Comparison of ENCODE assay signal across 15 cellular contexts in genomic region chr2:71402427-71402826, GRCh38. TPM values are rescaled to one million over a fixed set of nuclear protein-coding genes. Genes with fewer than 3 reads are reported as not detected.
DNase-seq lines count a peak whose midpoint lies in the region; ATAC-seq, FAIRE-seq and TF ChIP-seq lines count a peak whose summit lies in the region.
"Had no signal": no experiment of that assay in that cellular context is flagged by ENCODE, and none has a peak within 500 bp of the region (broad histone marks: within the 10 kb centered on the region; RNA-seq: fewer than 3 reads in every experiment).

No MANE protein-coding gene starts in this region.

- no peak for TF ChIP-seq RAD21 in HepG2 (CRISPR knock-in tag; IDR thresholded peaks at IDR 0.05)
- TF ChIP-seq RAD21 in K562 (CRISPR knock-in tag; conservative IDR thresholded peaks at IDR 0.05 in 1 of 2, IDR thresholded peaks at IDR 0.05 in 1 of 2): no peak

- TF ChIP-seq EP300 in HepG2 (IDR thresholded peaks at IDR 0.05; ENCODE audit: low read depth in 2 of 2, low read length in 2 of 2) (no peak), HepG2 (CRISPR knock-in tag; IDR thresholded peaks at IDR 0.05; ENCODE audit: borderline replicate concordance) (no peak), K562 (IDR thresholded peaks at IDR 0.05; ENCODE audit: low read length) (no peak)

- TF ChIP-seq CTCF in HepG2 (CRISPR knock-in tag; IDR thresholded peaks at IDR 0.05) (no peak), right lobe of liver (IDR thresholded peaks at IDR 0.05) (no peak), K562 (IDR thresholded peaks at IDR 0.05 in 2 of 3, conservative IDR thresholded peaks at IDR 0.05 in 1 of 3; ENCODE audit: insufficient read depth in 2 of 3, low read depth in 1 of 3, low read length in 3 of 3) (no peak)

- TF ChIP-seq POLR2A in HepG2 (IDR thresholded peaks at IDR 0.05; ENCODE audit: insufficient read depth in 1 of 2, low read depth in 2 of 2, low read length in 2 of 2): no peak
- no peak for TF ChIP-seq POLR2A in right lobe of liver (IDR thresholded peaks at IDR 0.05)
- TF ChIP-seq POLR2A in K562 (conservative IDR thresholded peaks at IDR 0.05): no peak

- no peak for ATAC-seq in HepG2
- ATAC-seq in right lobe of liver: no peak
- no peak for ATAC-seq in K562

- FAIRE-seq in HepG2 (lab: Jason Lieb, UNC): no peak
- no peak for FAIRE-seq in K562 (lab: Jason Lieb, UNC)
- peak; percentile 62 for FAIRE-seq in islet of Langerhans (lab: Jason Lieb, UNC)
- peak; percentile 26 for FAIRE-seq in small intestine (lab: Jason Lieb, UNC)
- FAIRE-seq: H1 had no signal

- H3K9me1 ChIP-seq in K562 (ENCODE audit: control insufficient read depth, insufficient read depth, low read length): no peaks in the 10 kb centered on the region

- DNase-seq in HepG2 (ENCODE audit: low spot score) (no peak), right lobe of liver (no peak), K562 (ENCODE audit: extremely low read depth in 1 of 4, low spot score in 3 of 4) (no peak), small intestine (no peak), cerebellar cortex (ENCODE audit: low spot score) (no peak), C1 segment of cervical spinal cord (lab: John Stamatoyannopoulos, UW) (no peak), NCI-H187 treated with DMSO at 0.1 percent for 48 hours (lab: John Stamatoyannopoulos, UW) (no peak)
- DNase-seq: 8988T, Calu3, DMS79 treated with DMSO at 0.1 percent for 48 hours, GF-D8, H9 had no signal

- H3K27ac ChIP-seq in HepG2 (ENCODE audit: extremely low read length, insufficient read depth, low read length) (no peak overlapping the region), right lobe of liver (no peak overlapping the region), K562 (ENCODE audit: extremely low read depth, low read depth, low read length) (no peak overlapping the region), small intestine (ENCODE audit: low read depth in 1 of 2, low read length in 1 of 2) (no peak overlapping the region)
- H3K27ac ChIP-seq: BLaER1 had no signal

- CTCF ChIA-PET in HepG2 (lab: Yijun Ruan, JAX; ENCODE audit: low intra/inter-chr PET ratio, low total read pairs): no interaction called here
- CTCF ChIA-PET in K562 (lab: Yijun Ruan, JAX; ENCODE audit: low intra/inter-chr PET ratio): no interaction called here

- BruUV-seq in HepG2 (replicated peaks; lab: Mats Ljungman, UMichigan) (no TSS peak), K562 (replicated peaks; lab: Mats Ljungman, UMichigan) (no TSS peak)

- H3K9ac ChIP-seq in HepG2 (ENCODE audit: insufficient read depth, low read depth, low read length): no peak overlapping the region
- no peak overlapping the region for H3K9ac ChIP-seq in K562 (ENCODE audit: insufficient read depth in 1 of 2, low read depth in 2 of 2, low read length in 2 of 2)
- H3K9ac ChIP-seq: BLaER1 had no signal

- no peak overlapping the region for H3K4me3 ChIP-seq in HepG2 (replicated peaks in 1 of 3; ENCODE audit: insufficient read depth in 1 of 3, low read depth in 2 of 3, low read length in 3 of 3)
- H3K4me3 ChIP-seq in right lobe of liver: no peak overlapping the region
- H3K4me3 ChIP-seq in K562: no peak overlapping the region
- no peak overlapping the region for H3K4me3 ChIP-seq in small intestine (ENCODE audit: low read depth in 1 of 2, low read length in 2 of 2)
- H3K4me3 ChIP-seq: BLaER1 had no signal

- in situ Hi-C loops in HepG2 (cut with HindIII; ENCODE audit: extremely low pct_ligation_motif_present, low pct_unique_long_range_greater_than_20kb): no loop called here
- in situ Hi-C loops in K562 (cut with MboI): no loop called here

- 96% methylated on average over 3 of the region's 3 CpGs for WGBS in HepG2 (ENCODE audit: low lambda C conversion rate)
- 95% methylated on average over 3 of the region's 3 CpGs for WGBS in right lobe of liver (ENCODE audit: insufficient coverage, low coverage, low lambda C conversion rate, missing lambda C conversion rate)
- WGBS in K562 (ENCODE audit: insufficient coverage, low coverage, missing lambda C conversion rate): 91% methylated on average over 3 of the region's 3 CpGs
- WGBS in small intestine, 3 donors: 94 to 97% (median 97%) methylated on average over 3 of the region's 3 CpGs

- no peaks in the 10 kb centered on the region for H4K20me1 ChIP-seq in HepG2 (ENCODE audit: insufficient read depth, low read length)
- H4K20me1 ChIP-seq in K562 (replicated peaks; ENCODE audit: control insufficient read depth, insufficient read depth, low read length): no peaks in the 10 kb centered on the region
- H4K20me1 ChIP-seq: BLaER1 had no signal

- intact Hi-C loops in HepG2 (cut with micrococcal nuclease; ENCODE audit: unreplicated experiment): no loop called here
- intact Hi-C loops in right lobe of liver (cut with DNase I): no loop called here
- intact Hi-C loops in K562 (cut with micrococcal nuclease): no loop called here

- no peaks in the 10 kb centered on the region for H3K79me2 ChIP-seq in HepG2 (ENCODE audit: insufficient read depth, low read length)
- no peaks in the 10 kb centered on the region for H3K79me2 ChIP-seq in K562 (ENCODE audit: control insufficient read depth, insufficient read depth, low read length)

- POLR2A ChIA-PET in HepG2 (lab: Yijun Ruan, JAX) (no interaction called here), K562 (lab: Yijun Ruan, JAX) (no interaction called here)

- H2AFZ ChIP-seq in HepG2 (ENCODE audit: low read length): no peak overlapping the region
- H2AFZ ChIP-seq in K562 (ENCODE audit: low read depth, low read length): no peak overlapping the region

- H3K4me1 ChIP-seq in HepG2 (ENCODE audit: insufficient read depth, low read length) (peaks cover 5% of the 10 kb centered on the region), right lobe of liver (no peaks in the 10 kb centered on the region), K562 (replicated peaks in 1 of 2; ENCODE audit: control insufficient read depth in 2 of 2, insufficient read depth in 2 of 2, low read length in 2 of 2) (no peaks in the 10 kb centered on the region), small intestine (ENCODE audit: control insufficient read depth in 2 of 2, insufficient read depth in 1 of 2, low read depth in 1 of 2, low read length in 1 of 2) (no peaks in the 10 kb centered on the region)
- H3K4me1 ChIP-seq: BLaER1 had no signal

- H3K4me2 ChIP-seq in HepG2 (ENCODE audit: low read depth, low read length): no peak overlapping the region
- H3K4me2 ChIP-seq in K562 (ENCODE audit: insufficient read depth, low read length): no peak overlapping the region
- H3K4me2 ChIP-seq: BLaER1 had no signal

- H3K9me3 ChIP-seq in HepG2 (ENCODE audit: low read length): no peaks in the 10 kb centered on the region
- no peaks in the 10 kb centered on the region for H3K9me3 ChIP-seq in right lobe of liver
- no peaks in the 10 kb centered on the region for H3K9me3 ChIP-seq in K562 (replicated peaks; ENCODE audit: control insufficient read depth, insufficient read depth, low read depth, low read length)
- H3K9me3 ChIP-seq in small intestine (ENCODE audit: control insufficient read depth, low read depth): no peaks in the 10 kb centered on the region
- H3K9me3 ChIP-seq: BLaER1 had no signal

- H3K27me3 ChIP-seq in HepG2 (ENCODE audit: control insufficient read depth in 1 of 2, insufficient read depth in 2 of 2, low read length in 2 of 2): no peaks in the 10 kb centered on the region
- no peaks in the 10 kb centered on the region for H3K27me3 ChIP-seq in right lobe of liver
- H3K27me3 ChIP-seq in K562 (ENCODE audit: control insufficient read depth in 2 of 2, insufficient read depth in 2 of 2, low read length in 2 of 2): no peaks in the 10 kb centered on the region
- no peaks in the 10 kb centered on the region for H3K27me3 ChIP-seq in small intestine (ENCODE audit: control insufficient read depth in 2 of 2, insufficient read depth in 2 of 2, low read length in 2 of 2)
- H3K27me3 ChIP-seq: BLaER1 had no signal

- H3K36me3 ChIP-seq in HepG2 (replicated peaks in 1 of 2; ENCODE audit: control insufficient read depth in 1 of 2, insufficient read depth in 2 of 2, low read length in 2 of 2) (peaks cover 19 to 81% of the 10 kb centered on the region in 2 experiments), right lobe of liver (peaks cover 0 to 58% (median 14%) of the 10 kb centered on the region in 4 donors), K562 (ENCODE audit: control insufficient read depth, insufficient read depth, low read length) (peaks cover 93% of the 10 kb centered on the region), small intestine (ENCODE audit: control insufficient read depth in 2 of 2, insufficient read depth in 2 of 2, low read length in 2 of 2) (peaks cover 5 to 13% of the 10 kb centered on the region in 2 donors)

RNA-seq across cellular contexts. Expression of gene DYSF, which starts 50.9 kb away (rescaled TPM):
- 0.15 and 0.17 TPM in 2 replicates for total RNA-seq in HepG2 (2016; rRNA removed; fragmentation: Illumina TruSeq; extraction: Trizol)
- total RNA-seq in HepG2 (2016; cell fraction: cytosol; rRNA removed; fragmentation: Illumina TruSeq; extraction: Trizol; ENCODE audit: low read depth): 0.09 TPM in 1 of 2 replicates, not detected in the other
- 0.21 and 0.22 TPM in 2 replicates for total RNA-seq in HepG2 (2016; cell fraction: insoluble cytoplasmic fraction; rRNA removed; fragmentation: Illumina TruSeq; extraction: Trizol)
- 0.24 and 0.46 TPM in 2 replicates for total RNA-seq in HepG2 (2016; cell fraction: membrane; rRNA removed; fragmentation: Illumina TruSeq; extraction: Trizol)
- total RNA-seq in HepG2 (2016; cell fraction: nucleus; rRNA removed; fragmentation: Illumina TruSeq; extraction: Trizol): 0.09 and 0.78 TPM in 2 replicates
- 2.4 and 4.5 TPM in 2 replicates for polyA plus RNA-seq in HepG2 (2011; rRNA removed)
- 1.8 and 2.1 TPM in 2 replicates for polyA plus RNA-seq in HepG2 (2011; cell fraction: cytosol; rRNA removed)
- polyA plus RNA-seq in HepG2 (2011; cell fraction: nucleus; rRNA removed): 4.5 and 8.3 TPM in 2 replicates
- 6.7 and 10.7 TPM in 2 replicates for polyA plus RNA-seq in HepG2 (2012)
- 0.02 and 0.16 TPM in 2 replicates for polyA plus RNA-seq in HepG2 (2016; cell fraction: cytosol; fragmentation: Illumina TruSeq; extraction: Trizol; ENCODE audit: low read depth)
- polyA plus RNA-seq in HepG2 (2016; cell fraction: insoluble cytoplasmic fraction; fragmentation: Illumina TruSeq; extraction: Trizol; ENCODE audit: low read depth): 0.29 and 0.50 TPM in 2 replicates
- 0.08 and 0.21 TPM in 2 replicates for polyA plus RNA-seq in HepG2 (2016; cell fraction: membrane; fragmentation: Illumina TruSeq; extraction: Trizol; ENCODE audit: low read depth)
- 0.85 and 1.3 TPM in 2 replicates for polyA plus RNA-seq in HepG2 (2016; cell fraction: nucleus; fragmentation: Illumina TruSeq; extraction: Trizol; ENCODE audit: insufficient read depth, low read depth)
- 1.7 and 9.6 TPM in 2 replicates for polyA minus RNA-seq in HepG2 (2011; rRNA and poly(A)+ RNA removed; ENCODE audit: low replicate concordance)
- 2.0 and 5.3 TPM in 2 replicates for polyA minus RNA-seq in HepG2 (2011; cell fraction: cytosol; rRNA and poly(A)+ RNA removed)
- polyA minus RNA-seq in HepG2 (2011; cell fraction: nucleus; rRNA and poly(A)+ RNA removed): 5.9 and 8.8 TPM in 2 replicates
- 10 to 100 TPM; 21.8 to 55.0 (median 32.9) TPM for total RNA-seq in right lobe of liver
- 3.8 and 9.4 TPM in 2 replicates for total RNA-seq in K562 (2011; cell fraction: chromatin; rRNA removed; ENCODE audit: low replicate concordance)
- 4.5 TPM in 2 replicates for total RNA-seq in K562 (2011; cell fraction: nucleolus; rRNA removed)
- total RNA-seq in K562 (2011; cell fraction: nucleoplasm; rRNA removed): 3.1 and 3.7 TPM in 2 replicates
- total RNA-seq in K562 (2014; rRNA removed): 0.32 and 0.49 TPM in 2 replicates
- total RNA-seq in K562 (2014; rRNA removed; fragmentation: Illumina TruSeq; extraction: Trizol): 0.16 and 0.29 TPM in 2 replicates
- total RNA-seq in K562 (2015; rRNA removed; fragmentation: Illumina TruSeq; extraction: Trizol): 0.19 and 0.25 TPM in 2 replicates
- total RNA-seq in K562 (2021): 0.80 and 0.87 TPM in 2 replicates
- 0.45 and 0.56 TPM in 2 replicates for polyA plus RNA-seq in K562 (2011; rRNA removed)
- polyA plus RNA-seq in K562 (2011; cell fraction: cytosol; rRNA removed): 0.15 and 0.95 TPM in 2 replicates
- polyA plus RNA-seq in K562 (2011; cell fraction: nucleus; rRNA removed): 0.88 and 4.1 TPM in 2 replicates
- 1.0 and 2.2 TPM in 2 replicates for polyA plus RNA-seq in K562 (2012)
- polyA plus RNA-seq in K562 (2014; fragmentation: Illumina TruSeq; extraction: Trizol): 0.65 and 0.98 TPM in 2 replicates
- under 1 TPM; 0.01 TPM for polyA plus RNA-seq in K562 (2014; fragmentation: Nextera tagmentation; extraction: Ambion mirVana)
- polyA plus RNA-seq in K562 (2014; rRNA removed): 0.23 and 0.26 TPM in 2 replicates
- 0.42 and 1.8 TPM in 2 replicates for polyA minus RNA-seq in K562 (2011; rRNA and poly(A)+ RNA removed)
- 0.91 and 3.0 TPM in 2 replicates for polyA minus RNA-seq in K562 (2011; cell fraction: cytosol; rRNA and poly(A)+ RNA removed)
- polyA minus RNA-seq in K562 (2011; cell fraction: nucleus; rRNA and poly(A)+ RNA removed): 2.2 TPM in 2 replicates
- 1 to 10 TPM in 2 of 3 donors, under 1 TPM in 1; 0.67 to 5.0 (median 1.9) TPM for polyA plus RNA-seq in small intestine
